Comparison of ENCODE assay signal across 8 cellular contexts in genomic region chr10:132420469-132421376, GRCh38. TPM values are rescaled to one million over a fixed set of nuclear protein-coding genes. Genes with fewer than 3 reads are reported as not detected.
DNase-seq lines count a peak whose midpoint lies in the region; ATAC-seq lines count a peak whose summit lies in the region.

No MANE protein-coding gene starts in this region.

- H3K27ac Mint-ChIP-seq in activated naive CD8-positive, alpha-beta T cell treated with anti-CD3 and anti-CD28 coated beads, Interleukin-2, amount 50 U/mL, for 24 hours: no peak overlapping the region

- H3K27me3 ChIP-seq in HUES48 (ENCODE audit: control insufficient read depth, insufficient read depth, low read length) (no peaks in the 10 kb centered on the region), muscle layer of duodenum (ENCODE audit: low read depth, low read length) (no peaks in the 10 kb centered on the region)

- no peak for DNase-seq in activated naive CD8-positive, alpha-beta T cell treated with anti-CD3 and anti-CD28 coated beads, Interleukin-2, amount 50 U/mL, for 24 hours
- DNase-seq in stimulated activated CD4-positive, alpha-beta T cell treated with anti-CD3 and anti-CD28 coated beads, Interleukin-1b, Interleukin-23, amount 100 ng/mL, for 48 hours: no peak
- DNase-seq in activated gamma-delta T cell treated with Interleukin-2 at 50 U/mL for 16 hours (no peak), ureter (ENCODE audit: low spot score) (no peak), NCI-H1105 (lab: John Stamatoyannopoulos, UW) (no peak)

- peaks cover 35% of the 10 kb centered on the region for H3K4me1 ChIP-seq in HUES48 (ENCODE audit: control insufficient read depth, insufficient read depth, low read length)
- H3K4me1 ChIP-seq in muscle layer of duodenum (ENCODE audit: control insufficient read depth in 1 of 2, insufficient read depth in 2 of 2, low read length in 2 of 2): peaks cover 20 to 57% of the 10 kb centered on the region in 2 donors

- no peaks in the 10 kb centered on the region for H3K9me3 Mint-ChIP-seq in activated naive CD8-positive, alpha-beta T cell treated with anti-CD3 and anti-CD28 coated beads, Interleukin-2, amount 50 U/mL, for 24 hours

- H3K4me3 Mint-ChIP-seq in activated naive CD8-positive, alpha-beta T cell treated with anti-CD3 and anti-CD28 coated beads, Interleukin-2, amount 50 U/mL, for 24 hours: no peak overlapping the region

- peak; percentile 2 for ATAC-seq in GM18868 (IDR thresholded peaks at IDR 0.05; ENCODE audit: unreplicated experiment)
- peak; percentile 29 for ATAC-seq in activated naive CD8-positive, alpha-beta T cell treated with anti-CD3 and anti-CD28 coated beads, Interleukin-2, amount 50 U/mL, for 24 hours

- no peaks in the 10 kb centered on the region for H3K36me3 Mint-ChIP-seq in activated naive CD8-positive, alpha-beta T cell treated with anti-CD3 and anti-CD28 coated beads, Interleukin-2, amount 50 U/mL, for 24 hours (ENCODE audit: low read depth)

- H3K36me3 ChIP-seq in HUES48 (ENCODE audit: control insufficient read depth, insufficient read depth, low read length): no peaks in the 10 kb centered on the region
- H3K36me3 ChIP-seq in muscle layer of duodenum (ENCODE audit: control insufficient read depth in 1 of 2, insufficient read depth in 2 of 2, low read length in 2 of 2): no peaks in the 10 kb centered on the region

- H3K9me3 ChIP-seq in HUES48 (ENCODE audit: control insufficient read depth, insufficient read depth, low read length) (no peaks in the 10 kb centered on the region), muscle layer of duodenum (ENCODE audit: control insufficient read depth in 1 of 2, low read length in 2 of 2) (no peaks in the 10 kb centered on the region)

- H3K4me1 Mint-ChIP-seq in activated naive CD8-positive, alpha-beta T cell treated with anti-CD3 and anti-CD28 coated beads, Interleukin-2, amount 50 U/mL, for 24 hours: peaks cover 32% of the 10 kb centered on the region

- H3K4me3 ChIP-seq in HUES48 (ENCODE audit: low read depth, low read length): no peak overlapping the region
- H3K4me3 ChIP-seq in muscle layer of duodenum (ENCODE audit: low read depth in 1 of 2, low read length in 2 of 2): peak overlapping the region in 1 of 2 donors; percentile 36

- H3K27me3 Mint-ChIP-seq in activated naive CD8-positive, alpha-beta T cell treated with anti-CD3 and anti-CD28 coated beads, Interleukin-2, amount 50 U/mL, for 24 hours: no peaks in the 10 kb centered on the region

- H3K27ac ChIP-seq in HUES48 (ENCODE audit: low read depth, low read length): peak overlapping the region; percentile 20
- H3K27ac ChIP-seq in muscle layer of duodenum (ENCODE audit: low read length): peak overlapping the region; percentile 14

- H3K9ac ChIP-seq in HUES48 (ENCODE audit: low read depth, low read length): no peak overlapping the region

RNA-seq across cellular contexts. Expression of gene PWWP2B, which starts 23.7 kb away (rescaled TPM):
- total RNA-seq in ureter: 46.0 TPM
